ENCODE assay signal across 20 cellular contexts in genomic region chr1:108120163-108120562, GRCh38.
"Had no signal": no experiment of that assay in that cellular context is flagged by ENCODE, and none has a peak within 500 bp of the region (broad histone marks: within the 10 kb centered on the region; RNA-seq: fewer than 3 reads in every experiment).

No MANE protein-coding gene starts in this region.

- H3K9ac ChIP-seq: neural progenitor cell had no signal

- H3K27me3 ChIP-seq: esophagus squamous epithelium, neural progenitor cell, testis had no signal

- H3K27ac ChIP-seq: esophagus squamous epithelium, left ventricle myocardium inferior, neural progenitor cell, pancreas, testis had no signal

- H3K9me3 Mint-ChIP-seq: activated CD4-positive, alpha-beta T cell treated with anti-CD3 and anti-CD28 coated beads, Interleukin-2, amount 10 ng/mL, durations not matched to agents 7 days and 5 days; immature natural killer cell; T-helper 1 cell treated with Interleukin-12 subunit alpha and Interleukin-12 subunit beta and Interleukin-4 antibody, amounts not matched to agents 30 μg/mL and 1 μg/mL, for 36 hours; type B pancreatic cell had no signal

- H3K4me3 ChIP-seq: esophagus squamous epithelium, neural progenitor cell, pancreas, smooth muscle cell, testis had no signal

- H3K36me3 ChIP-seq: esophagus squamous epithelium, left ventricle myocardium inferior, neural progenitor cell, pancreas had no signal

- H3K27me3 Mint-ChIP-seq: activated naive CD8-positive, alpha-beta T cell had no signal

- H3K27ac Mint-ChIP-seq: activated CD4-positive, alpha-beta T cell treated with anti-CD3 and anti-CD28 coated beads, Interleukin-2, amount 10 ng/mL, durations not matched to agents 7 days and 5 days; activated naive CD8-positive, alpha-beta T cell; neural progenitor cell; T-helper 1 cell treated with Interleukin-12 subunit alpha and Interleukin-12 subunit beta and Interleukin-4 antibody, amounts not matched to agents 30 μg/mL and 1 μg/mL, for 36 hours; type B pancreatic cell had no signal

- H3K4me1 ChIP-seq: neural progenitor cell, pancreas, testis had no signal

- H3K36me3 Mint-ChIP-seq: activated naive CD8-positive, alpha-beta T cell; immature natural killer cell had no signal

- DNase-seq: activated CD4-positive, alpha-beta T cell treated with anti-CD3 and anti-CD28 coated beads, Interleukin-2, amount 10 ng/mL, durations not matched to agents 7 days and 5 days; activated CD8-positive, alpha-beta memory T cell treated with anti-CD3 and anti-CD28 coated beads, Interleukin-2, amount 50 U/mL, for 4 hours; activated effector memory CD4-positive, alpha-beta T cell treated with Interleukin-2 at 50 U/mL for 16 hours; activated T-cell treated with anti-CD3 and anti-CD28 coated beads, Interleukin-2, amount 50 U/mL, for 48 hours; effector CD8-positive, alpha-beta T cell; esophagus squamous epithelium; immature natural killer cell; kidney glomerular epithelial cell; left ventricle myocardium inferior; mammary epithelial cell; pancreas; stimulated activated CD4-positive, alpha-beta T cell treated with anti-CD3 and anti-CD28 coated beads, Interleukin-4, amount 100 ng/mL, for 1 hour; testis had no signal

- H3K9me3 ChIP-seq: esophagus squamous epithelium, left ventricle myocardium inferior, pancreas, testis had no signal

- ATAC-seq: activated CD4-positive, CD25-positive, alpha-beta regulatory T cell treated with anti-CD3 and anti-CD28 coated beads, Interleukin-2, amount 50 U/mL, for 24 hours; pancreas; sciatic nerve had no signal

- H3K4me3 Mint-ChIP-seq: activated CD4-positive, alpha-beta T cell treated with anti-CD3 and anti-CD28 coated beads, Interleukin-2, amount 10 ng/mL, durations not matched to agents 7 days and 5 days; activated naive CD8-positive, alpha-beta T cell; immature natural killer cell; neural progenitor cell; T-helper 1 cell treated with Interleukin-12 subunit alpha and Interleukin-12 subunit beta and Interleukin-4 antibody, amounts not matched to agents 30 μg/mL and 1 μg/mL, for 36 hours; type B pancreatic cell had no signal
